In the genomic region with DNA sequence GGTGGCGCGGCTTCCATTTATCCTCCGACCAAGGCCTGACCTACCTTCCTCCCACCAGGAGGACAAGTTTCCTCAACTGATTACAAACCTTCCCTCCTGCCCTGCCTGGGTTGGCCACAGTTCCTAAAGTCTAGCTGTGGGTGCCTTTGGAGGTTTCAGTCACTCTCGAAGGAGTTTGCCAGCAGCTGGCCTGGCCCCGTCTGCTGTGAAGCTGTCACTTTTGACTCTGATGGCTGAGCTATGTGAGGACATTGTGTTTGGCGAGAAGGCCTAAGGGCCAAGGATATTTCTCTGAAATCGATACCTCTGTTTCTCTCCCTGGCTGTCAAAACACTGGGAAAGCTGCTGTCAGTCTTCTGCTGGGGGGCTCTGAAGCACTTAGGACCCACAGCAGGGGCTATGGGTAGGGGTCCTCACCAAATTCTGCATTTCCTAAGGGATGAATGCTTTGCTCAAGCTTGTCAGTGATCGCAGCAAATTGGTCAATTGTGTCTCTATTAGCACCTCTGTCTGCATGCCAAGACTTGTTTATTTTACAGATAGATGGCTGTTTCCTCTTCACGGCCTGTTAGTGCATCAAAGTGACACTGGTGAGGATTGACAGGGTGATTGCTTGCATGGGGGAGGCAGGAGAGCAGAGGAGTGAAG, we compare ENCODE assay signal across 19 cellular contexts. TPM values are rescaled to one million over a fixed set of nuclear protein-coding genes. Genes with fewer than 3 reads are reported as not detected.
A peak's percentile ranks its signal among the peaks of the same experiment; 100 is the strongest.
DNase-seq lines count a peak whose midpoint lies in the region; ATAC-seq and TF ChIP-seq lines count a peak whose summit lies in the region.
"Had no signal": no experiment of that assay in that cellular context is flagged by ENCODE, and none has a peak within 500 bp of the region (broad histone marks: within the 10 kb centered on the region; RNA-seq: fewer than 3 reads in every experiment).

No MANE protein-coding gene starts in this region.

- no peak overlapping the region for H3K4me3 ChIP-seq in endodermal cell (ENCODE audit: low read length)
- no peak overlapping the region for H3K4me3 ChIP-seq in osteoblast (ENCODE audit: insufficient read depth, low read length)
- H3K4me3 ChIP-seq: adrenal gland, BLaER1, coronary artery, HAP-1, pancreas, PC-9 had no signal

- H3K27me3 ChIP-seq in endodermal cell (ENCODE audit: control insufficient read depth, insufficient read depth, low read length, poor library complexity, severe bottlenecking): no peaks in the 10 kb centered on the region
- no peaks in the 10 kb centered on the region for H3K27me3 ChIP-seq in osteoblast (ENCODE audit: insufficient read depth, low read length)
- H3K27me3 ChIP-seq: adrenal gland, BLaER1, pancreas had no signal

- H4K20me1 ChIP-seq in osteoblast (ENCODE audit: insufficient read depth, low read length): no peaks in the 10 kb centered on the region
- H4K20me1 ChIP-seq: BLaER1 had no signal

- H3K4me1 ChIP-seq in endodermal cell (ENCODE audit: control insufficient read depth, insufficient read depth, low read length) (peaks cover 30% of the 10 kb centered on the region), osteoblast (ENCODE audit: insufficient read depth, low read length) (no peaks in the 10 kb centered on the region)
- H3K4me1 ChIP-seq: adrenal gland, pancreas had no signal

- peaks cover 7% of the 10 kb centered on the region for H3K36me3 Mint-ChIP-seq in endodermal cell (ENCODE audit: low read depth)

- H3K9me3 ChIP-seq in endodermal cell (ENCODE audit: control insufficient read depth, low read length): peaks cover 9% of the 10 kb centered on the region
- H3K9me3 ChIP-seq in osteoblast (ENCODE audit: low read depth, low read length): no peaks in the 10 kb centered on the region
- H3K9me3 ChIP-seq: adrenal gland, BLaER1, pancreas had no signal

- no peak overlapping the region for H3K9ac ChIP-seq in endodermal cell (ENCODE audit: extremely low read depth, low read length, poor library complexity, severe bottlenecking)
- H3K9ac ChIP-seq: BLaER1 had no signal

- H3K4me2 ChIP-seq in osteoblast (ENCODE audit: insufficient read depth, low read length): no peak overlapping the region
- H3K4me2 ChIP-seq: BLaER1, PC-9 had no signal

- ATAC-seq in stimulated activated naive CD8-positive, alpha-beta T cell treated with anti-CD3 and anti-CD28 coated beads, Interleukin-15, Interleukin-2, amounts not matched to agents 100 U/mL and 50 U/mL, for 24 hours: no peak
- ATAC-seq: pancreas had no signal

- H3K27ac ChIP-seq in endodermal cell (ENCODE audit: low read depth, low read length): no peak overlapping the region
- no peak overlapping the region for H3K27ac ChIP-seq in osteoblast (ENCODE audit: low read depth, low read length)
- H3K27ac ChIP-seq: adrenal gland, BLaER1, coronary artery, pancreas, PC-9 had no signal

- H3K4me1 Mint-ChIP-seq in endodermal cell: peaks cover 47% of the 10 kb centered on the region

- DNase-seq in NCI-H2227 (lab: John Stamatoyannopoulos, UW; ENCODE audit: unreplicated experiment) (peak; percentile 19), NCI-H2227 treated with DMSO at 0.1 percent for 48 hours (lab: John Stamatoyannopoulos, UW) (no peak), NCI-H146 treated with DMSO at 0.1 percent for 48 hours (lab: John Stamatoyannopoulos, UW; ENCODE audit: unreplicated experiment) (peak; percentile 51), endodermal cell (peak; percentile 90), retina (peak; percentile 53), osteoblast (ENCODE audit: insufficient read length, low spot score, missing footprints) (no peak), amygdala (lab: John Stamatoyannopoulos, UW) (no peak)
- no peak for DNase-seq in stimulated activated naive CD8-positive, alpha-beta T cell treated with anti-CD3 and anti-CD28 coated beads, Interleukin-15, Interleukin-2, amounts not matched to agents 100 U/mL and 50 U/mL, for 24 hours
- DNase-seq: activated CD8-positive, alpha-beta memory T cell treated with anti-CD3 and anti-CD28 coated beads for 24 hours; activated naive CD4-positive, alpha-beta T cell; activated T-cell treated with anti-CD3 and anti-CD28 coated beads, Interleukin-2, amount 50 U/mL, for 24 hours; adrenal gland; kidney glomerular epithelial cell; NCI-H2029 treated with DMSO at 0.1 percent for 48 hours; pancreas; PC-9 had no signal

- peak overlapping the region; percentile 38 for H3K27ac Mint-ChIP-seq in endodermal cell
- H3K27ac Mint-ChIP-seq: activated T-cell treated with anti-CD3 and anti-CD28 coated beads, Interleukin-2, amount 50 U/mL, for 24 hours had no signal

- TF ChIP-seq CTCF in endodermal cell (conservative IDR thresholded peaks at IDR 0.05) (peak; percentile 30), osteoblast (IDR thresholded peaks at IDR 0.05; ENCODE audit: extremely low read depth, low read depth, low read length) (no peak)

- 23 to 44% methylated on average over 5 to 8 of the region's 9 CpGs for WGBS in endodermal cell (ENCODE audit: insufficient coverage in 1 of 2, insufficient read length in 1 of 2), 2 experiments

- no peaks in the 10 kb centered on the region for H3K79me2 ChIP-seq in osteoblast (ENCODE audit: insufficient read depth, low read length)

- peaks cover 44% of the 10 kb centered on the region for H3K27me3 Mint-ChIP-seq in endodermal cell (ENCODE audit: insufficient read depth)
- H3K27me3 Mint-ChIP-seq: activated T-cell treated with anti-CD3 and anti-CD28 coated beads, Interleukin-2, amount 50 U/mL, for 24 hours had no signal

- H3K36me3 ChIP-seq in endodermal cell (ENCODE audit: control insufficient read depth, insufficient read depth, low read length) (no peaks in the 10 kb centered on the region), osteoblast (ENCODE audit: insufficient read depth, low read length) (no peaks in the 10 kb centered on the region)
- H3K36me3 ChIP-seq: adrenal gland, BLaER1, HAP-1, pancreas had no signal

- peaks cover 18% of the 10 kb centered on the region for H3K9me3 Mint-ChIP-seq in endodermal cell
- H3K9me3 Mint-ChIP-seq: activated T-cell treated with anti-CD3 and anti-CD28 coated beads, Interleukin-2, amount 50 U/mL, for 24 hours had no signal

- no peak overlapping the region for H2AFZ ChIP-seq in osteoblast (ENCODE audit: low read length)
- H2AFZ ChIP-seq: PC-9 had no signal

- no peak overlapping the region for H3K4me3 Mint-ChIP-seq in endodermal cell
- H3K4me3 Mint-ChIP-seq: activated T-cell treated with anti-CD3 and anti-CD28 coated beads, Interleukin-2, amount 50 U/mL, for 24 hours had no signal

RNA-seq across cellular contexts. Expression of gene SAMD8, which starts 31.9 kb away (rescaled TPM):
- total RNA-seq in endodermal cell (10 to 100 TPM; 25.9 to 31.7 TPM), osteoblast (30.6 and 31.5 TPM in 2 replicates)
- polyA plus RNA-seq in endodermal cell (2013, experiment 1 of 2): 18.8 TPM
- polyA plus RNA-seq in endodermal cell (2013, experiment 2 of 2): 18.5 TPM

Comparison
In these comparisons a context has a peak if more than half of its experiments do, and no peak if none do; other contexts are left out.
1. DNase-seq: peak in NCI-H2227 (single experiment), NCI-H146 treated with DMSO at 0.1 percent for 48 hours (single experiment), endodermal cell (single experiment) and retina (single experiment); none in NCI-H2227 treated with DMSO at 0.1 percent for 48 hours (single experiment), osteoblast (single experiment), stimulated activated naive CD8-positive, alpha-beta T cell treated with anti-CD3 and anti-CD28 coated beads, Interleukin-15, Interleukin-2, amounts not matched to agents 100 U/mL and 50 U/mL, for 24 hours (single experiment) and amygdala (0 of 56).